Comparison of ENCODE assay signal across 22 cellular contexts in the genomic region with DNA sequence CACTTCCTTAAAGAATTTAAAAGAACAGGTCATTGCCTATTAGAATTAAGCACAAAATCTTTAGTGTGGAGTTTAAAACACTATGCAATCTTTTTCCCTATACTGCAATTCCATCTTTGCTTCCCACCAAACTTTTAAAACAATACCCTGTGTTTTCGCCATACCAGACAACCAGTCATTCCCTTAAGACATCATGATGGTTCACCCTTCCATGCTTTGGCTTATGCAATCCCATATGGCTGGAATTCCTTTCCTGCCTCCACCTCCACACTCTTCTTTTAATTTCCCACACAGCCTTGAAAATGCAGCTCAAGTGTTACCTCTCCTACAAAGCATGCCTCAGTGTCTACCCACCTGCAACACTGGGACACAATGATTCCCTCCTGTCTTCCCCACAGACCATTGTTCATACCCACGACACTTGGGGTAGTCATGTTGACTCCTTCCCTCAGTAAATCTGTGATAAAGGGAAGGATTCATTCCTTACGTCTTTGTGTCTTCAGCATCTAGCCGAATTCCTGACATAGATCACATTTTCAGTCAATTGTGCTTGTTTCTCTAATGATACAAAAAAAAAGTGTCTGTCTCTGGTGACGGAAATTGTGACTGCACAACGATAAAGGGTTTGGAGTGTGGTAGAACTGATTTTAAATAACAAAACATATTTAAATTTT.
DNase-seq lines count a peak whose midpoint lies in the region; ATAC-seq, FAIRE-seq and TF ChIP-seq lines count a peak whose summit lies in the region.
"Had no signal": no experiment of that assay in that cellular context is flagged by ENCODE, and none has a peak within 500 bp of the region (broad histone marks: within the 10 kb centered on the region; RNA-seq: fewer than 3 reads in every experiment).

No MANE protein-coding gene starts in this region.

- no peak for TF ChIP-seq CTCF in H9 (conservative IDR thresholded peaks at IDR 0.05)
- TF ChIP-seq CTCF in astrocyte (IDR thresholded peaks at IDR 0.05; ENCODE audit: insufficient read depth, low read depth, low read length) = no peak
- no peak for TF ChIP-seq CTCF in foreskin fibroblast (IDR thresholded peaks at IDR 0.05; ENCODE audit: low read depth, low read length)

- no peak overlapping the region for H3K4me3 Mint-ChIP-seq in H9
- H3K4me3 Mint-ChIP-seq in astrocyte (ENCODE audit: unreplicated experiment) = no peak overlapping the region

- no peak for FAIRE-seq in astrocyte (lab: Jason Lieb, UNC)
- FAIRE-seq: A549, D721Med had no signal

- no peak overlapping the region for H4K91ac ChIP-seq in H9 (ENCODE audit: insufficient read length, low read depth, low read length)

- H4K8ac ChIP-seq in H9 (replicated peaks; ENCODE audit: insufficient read length, low read depth, low read length) = no peak overlapping the region

- H3K23me2 ChIP-seq in H9 (ENCODE audit: insufficient read length, low read depth, low read length, poor library complexity, severe bottlenecking) = no peaks in the 10 kb centered on the region

- H3K14ac ChIP-seq in H9 (ENCODE audit: insufficient read depth, low read length) = no peak overlapping the region

- H3K27me3 ChIP-seq in H9 (ENCODE audit: insufficient read depth, low read length) (no peaks in the 10 kb centered on the region), astrocyte (ENCODE audit: insufficient read depth, low read length) (no peaks in the 10 kb centered on the region)
- H3K27me3 ChIP-seq: BE2C, MG63 had no signal

- H3K9me3 ChIP-seq in H9 (ENCODE audit: control insufficient read depth, low read depth, low read length) (no peaks in the 10 kb centered on the region), astrocyte (ENCODE audit: insufficient read depth, low read depth, low read length) (no peaks in the 10 kb centered on the region)
- H3K9me3 ChIP-seq: A549, BE2C, MG63, SK-N-SH had no signal

- H3K27me3 Mint-ChIP-seq in H9 (ENCODE audit: low read depth) (no peaks in the 10 kb centered on the region), astrocyte (ENCODE audit: low read depth, unreplicated experiment) (no peaks in the 10 kb centered on the region)

- H3K56ac ChIP-seq in H9 (ENCODE audit: insufficient read length, low read depth, low read length) = no peak overlapping the region

- ATAC-seq in HG03378 (IDR thresholded peaks at IDR 0.05; ENCODE audit: unreplicated experiment) = no peak
- ATAC-seq: A549, HCT116 had no signal

- no peak overlapping the region for H2BK20ac ChIP-seq in H9 (ENCODE audit: low read depth, low read length, poor library complexity, severe bottlenecking)

- no peak overlapping the region for H3K27ac Mint-ChIP-seq in H9
- no peak overlapping the region for H3K27ac Mint-ChIP-seq in astrocyte (ENCODE audit: unreplicated experiment)

- no peaks in the 10 kb centered on the region for H3K79me1 ChIP-seq in H9 (ENCODE audit: insufficient read depth, low read depth, low read length, poor library complexity, severe bottlenecking)

- no peak overlapping the region for H3K4ac ChIP-seq in H9 (ENCODE audit: low read depth, low read length)

- no peak overlapping the region for H3K27ac ChIP-seq in H9 (ENCODE audit: insufficient read length, low read depth, low read length)
- no peak overlapping the region for H3K27ac ChIP-seq in astrocyte (ENCODE audit: low read depth, low read length)
- H3K27ac ChIP-seq in temporal lobe (ENCODE audit: low read depth, low read length) = peak overlapping the region; percentile 7
- H3K27ac ChIP-seq: A549 had no signal

- H3K4me1 Mint-ChIP-seq in H9 = no peaks in the 10 kb centered on the region
- no peaks in the 10 kb centered on the region for H3K4me1 Mint-ChIP-seq in astrocyte (ENCODE audit: low read depth, unreplicated experiment)

- H3K4me3 ChIP-seq in astrocyte (ENCODE audit: insufficient read depth, low read depth, low read length) (no peak overlapping the region), foreskin fibroblast (ENCODE audit: low read depth in 1 of 2, low read length in 2 of 2) (no peak overlapping the region)
- H3K4me3 ChIP-seq: A549, MG63 had no signal

- H2AK5ac ChIP-seq in H9 (ENCODE audit: insufficient read length, low read length) = no peak overlapping the region

- no peak overlapping the region for H3K18ac ChIP-seq in H9 (ENCODE audit: insufficient read length, low read depth, low read length)

- H3K4me1 ChIP-seq in H9 (ENCODE audit: insufficient read depth, low read length) (peaks cover 3% of the 10 kb centered on the region; the same call in 1 of the 2 replicates), astrocyte (ENCODE audit: insufficient read depth, low read length) (no peaks in the 10 kb centered on the region)
- H3K4me1 ChIP-seq: A549, BE2C had no signal

- H3K4me2 ChIP-seq in H9 (ENCODE audit: insufficient read depth, insufficient read length, low read length) (no peak overlapping the region), astrocyte (ENCODE audit: low read length) (no peak overlapping the region)
- H3K4me2 ChIP-seq: A549, SK-N-SH had no signal

- H3K9ac ChIP-seq in H9 (ENCODE audit: extremely low read depth, insufficient read length, low read length) = no peak overlapping the region
- no peak overlapping the region for H3K9ac ChIP-seq in astrocyte (ENCODE audit: low read length)
- H3K9ac ChIP-seq: SK-N-SH had no signal

- no CpG with 5 or more reads among the region's 6 CpGs for WGBS in H9 (ENCODE audit: extremely low coverage, insufficient read length, low lambda C conversion rate)

- DNase-seq in H9 = no peak
- DNase-seq in astrocyte (ENCODE audit: low read depth) = peak; percentile 25
- peak; percentile 27 to 67 for DNase-seq in foreskin fibroblast
- no peak for DNase-seq in NCI-H446 (lab: John Stamatoyannopoulos, UW)
- no peak for DNase-seq in NCI-H128 (lab: John Stamatoyannopoulos, UW; ENCODE audit: unreplicated experiment)
- DNase-seq: BE2C; DMS53; EL; MG63; NCI-H1436; NCI-H187 treated with DMSO at 0.1 percent for 48 hours; NCI-H2107; NCI-H524; NCI-H774; NK-92 treated with Interleukin-12 subunit alpha and Interleukin-12 subunit beta, amount 100 ng/mL, for 24 hours; SIG-M5; SK-N-SH had no signal

- H2BK5ac ChIP-seq in H9 (ENCODE audit: insufficient read length, low read length) = no peak overlapping the region

- no peak overlapping the region for H2BK15ac ChIP-seq in H9 (ENCODE audit: low read depth, low read length)

- no peaks in the 10 kb centered on the region for H3K36me3 ChIP-seq in astrocyte (ENCODE audit: insufficient read depth, low read length)
- H3K36me3 ChIP-seq: BE2C, MG63 had no signal

- no peaks in the 10 kb centered on the region for H3K9me3 Mint-ChIP-seq in H9
- H3K9me3 Mint-ChIP-seq in astrocyte (ENCODE audit: unreplicated experiment) = no peaks in the 10 kb centered on the region

- H4K20me1 ChIP-seq in H9 (ENCODE audit: control insufficient read depth, insufficient read depth, insufficient read length) (no peaks in the 10 kb centered on the region), astrocyte (ENCODE audit: insufficient read depth, low read length) (no peaks in the 10 kb centered on the region)

- no peak overlapping the region for H4K5ac ChIP-seq in H9 (ENCODE audit: insufficient read length, low read depth, low read length)

- no peak overlapping the region for H2BK120ac ChIP-seq in H9 (ENCODE audit: low read depth, low read length, poor library complexity, severe bottlenecking)

- H3K79me2 ChIP-seq in H9 (ENCODE audit: insufficient read depth, low read length) = no peaks in the 10 kb centered on the region
- no peaks in the 10 kb centered on the region for H3K79me2 ChIP-seq in astrocyte (ENCODE audit: insufficient read depth, low read length)

- H3K36me3 Mint-ChIP-seq in H9 (ENCODE audit: insufficient read depth in 1 of 3, low read depth in 3 of 3) (no peaks in the 10 kb centered on the region), astrocyte (ENCODE audit: low read depth, unreplicated experiment) (no peaks in the 10 kb centered on the region)

- no peak overlapping the region for H3K23ac ChIP-seq in H9 (ENCODE audit: insufficient read length, low read depth, low read length)

- no peak overlapping the region for H3T11ph ChIP-seq in H9 (ENCODE audit: low read length)

- H2AFZ ChIP-seq in H9 (ENCODE audit: low read length) (peak overlapping the region; percentile 71), astrocyte (ENCODE audit: low read depth, low read length) (no peak overlapping the region)

- H2BK12ac ChIP-seq in H9 (ENCODE audit: insufficient read length, low read depth, low read length) = no peak overlapping the region

Comparison
In these comparisons a context has a peak if more than half of its experiments do, and no peak if none do; other contexts are left out.
1. DNase-seq: peak in astrocyte (single experiment) and foreskin fibroblast (2 of 2); none in H9 (single experiment), NCI-H446 (0 of 2) and NCI-H128 (single experiment).